Comparison of ENCODE assay signal across 20 cellular contexts in genomic region chr9:18997151-18997550, GRCh38. TPM values are rescaled to one million over a fixed set of nuclear protein-coding genes. Genes with fewer than 3 reads are reported as not detected.
DNase-seq lines count a peak whose midpoint lies in the region; TF ChIP-seq lines count a peak whose summit lies in the region.
"Had no signal": no experiment of that assay in that cellular context is flagged by ENCODE, and none has a peak within 500 bp of the region (broad histone marks: within the 10 kb centered on the region; RNA-seq: fewer than 3 reads in every experiment).

No MANE protein-coding gene starts in this region.

- no peak for TF ChIP-seq POLR2A in spleen (IDR thresholded peaks at IDR 0.05)

- H4K20me1 ChIP-seq in Karpas-422 (ENCODE audit: insufficient read depth, low read depth, low read length) (no peaks in the 10 kb centered on the region), neural progenitor cell (ENCODE audit: low read depth) (no peaks in the 10 kb centered on the region)

- H3K9me3 Mint-ChIP-seq in neural progenitor cell = peaks cover 29% of the 10 kb centered on the region
- peaks cover 3% of the 10 kb centered on the region for H3K9me3 Mint-ChIP-seq in activated naive CD4-positive, alpha-beta T cell treated with anti-CD3 and anti-CD28 coated beads for 36 hours

- CTCF ChIA-PET in activated naive CD4-positive, alpha-beta T cell treated with anti-CD3 and anti-CD28 coated beads for 36 hours (lab: Charles Lee) = no interaction called here

- H3K9ac ChIP-seq in Karpas-422 (ENCODE audit: low read length) = no peak overlapping the region
- H3K9ac ChIP-seq in neural progenitor cell = no peak overlapping the region

- no peaks in the 10 kb centered on the region for H3K27me3 ChIP-seq in Karpas-422 (ENCODE audit: low read length)
- H3K27me3 ChIP-seq in neural progenitor cell = no peaks in the 10 kb centered on the region
- peaks cover 0 to 4% (median 0%) of the 10 kb centered on the region in 7 donors for H3K27me3 ChIP-seq in spleen (replicated peaks in 1 of 7)
- H3K27me3 ChIP-seq: BE2C had no signal

- peaks cover 10% of the 10 kb centered on the region for H3K36me3 Mint-ChIP-seq in neural progenitor cell
- no peaks in the 10 kb centered on the region for H3K36me3 Mint-ChIP-seq in activated naive CD4-positive, alpha-beta T cell treated with anti-CD3 and anti-CD28 coated beads for 36 hours (ENCODE audit: low read depth)
- H3K36me3 Mint-ChIP-seq: CD4-positive, CD25-positive, alpha-beta regulatory T cell had no signal

- in situ Hi-C loops in G401 (cut with HindIII; ENCODE audit: low sequenced_read_pairs) = no loop called here

- H3K4me1 ChIP-seq in Karpas-422 (ENCODE audit: low read length) (no peaks in the 10 kb centered on the region), neural progenitor cell (peaks cover 12% of the 10 kb centered on the region), spleen (no peaks in the 10 kb centered on the region)
- H3K4me1 ChIP-seq: BE2C had no signal

- no peaks in the 10 kb centered on the region for H3F3A ChIP-seq in neural progenitor cell (ENCODE audit: low read depth)

- H3K36me3 ChIP-seq in Karpas-422 (ENCODE audit: insufficient read depth, low read length) (no peaks in the 10 kb centered on the region), neural progenitor cell (no peaks in the 10 kb centered on the region), spleen (no peaks in the 10 kb centered on the region)
- H3K36me3 ChIP-seq: BE2C had no signal

- H3K4me1 Mint-ChIP-seq in neural progenitor cell = peaks cover 11% of the 10 kb centered on the region
- no peaks in the 10 kb centered on the region for H3K4me1 Mint-ChIP-seq in activated naive CD4-positive, alpha-beta T cell treated with anti-CD3 and anti-CD28 coated beads for 36 hours (ENCODE audit: low read depth)
- H3K4me1 Mint-ChIP-seq: CD4-positive, CD25-positive, alpha-beta regulatory T cell; CD8-positive, alpha-beta memory T cell; H9 had no signal

- H3K4me3 Mint-ChIP-seq in neural progenitor cell = no peak overlapping the region
- H3K4me3 Mint-ChIP-seq in activated naive CD4-positive, alpha-beta T cell treated with anti-CD3 and anti-CD28 coated beads for 36 hours = no peak overlapping the region
- H3K4me3 Mint-ChIP-seq: CD4-positive, CD25-positive, alpha-beta regulatory T cell; CD8-positive, alpha-beta memory T cell; H9 had no signal

- H3K27ac ChIP-seq in Karpas-422 (ENCODE audit: low read length) (no peak overlapping the region), neural progenitor cell (no peak overlapping the region), spleen (no peak overlapping the region)

- H3K4me3 ChIP-seq in Karpas-422 (ENCODE audit: low read length) (no peak overlapping the region), epithelial cell of esophagus (ENCODE audit: low read length) (no peak overlapping the region), neural progenitor cell (no peak overlapping the region), spleen (no peak overlapping the region)
- H3K4me3 ChIP-seq: K562 had no signal

- no peaks in the 10 kb centered on the region for H3K9me2 ChIP-seq in Karpas-422 (replicated peaks; ENCODE audit: insufficient read depth, low read length)

- H3K9me3 ChIP-seq in Karpas-422 (ENCODE audit: low read length) (no peaks in the 10 kb centered on the region), neural progenitor cell (ENCODE audit: low read depth) (no peaks in the 10 kb centered on the region), spleen (peaks cover 0 to 19% (median 3%) of the 10 kb centered on the region in 8 donors)
- H3K9me3 ChIP-seq: BE2C had no signal

- H3K79me2 ChIP-seq in Karpas-422 (ENCODE audit: low read length) = no peaks in the 10 kb centered on the region
- no peaks in the 10 kb centered on the region for H3K79me2 ChIP-seq in neural progenitor cell (ENCODE audit: low read depth)

- TF ChIP-seq CTCF in epithelial cell of esophagus (IDR thresholded peaks at IDR 0.05; ENCODE audit: insufficient read depth, low read depth, low read length, missing control alignments) = no peak
- no peak for TF ChIP-seq CTCF in neural progenitor cell (IDR thresholded peaks at IDR 0.05)
- TF ChIP-seq CTCF in spleen (IDR thresholded peaks at IDR 0.05 in 8 of 11, conservative IDR thresholded peaks at IDR 0.05 in 3 of 11) = no peak

- no peak overlapping the region for H2AFZ ChIP-seq in Karpas-422 (ENCODE audit: low read length)
- peak overlapping the region; percentile 26 for H2AFZ ChIP-seq in neural progenitor cell (replicated peaks)

- no peak overlapping the region for H3K27ac Mint-ChIP-seq in neural progenitor cell
- H3K27ac Mint-ChIP-seq in activated naive CD4-positive, alpha-beta T cell treated with anti-CD3 and anti-CD28 coated beads for 36 hours = no peak overlapping the region
- H3K27ac Mint-ChIP-seq: CD4-positive, CD25-positive, alpha-beta regulatory T cell; CD8-positive, alpha-beta memory T cell; H9 had no signal

- 57 to 95% (median 70%) methylated on average over 2 of the region's 2 CpGs for WGBS in spleen, 5 donors

- intact Hi-C loops in activated naive CD4-positive, alpha-beta T cell treated with anti-CD3 and anti-CD28 coated beads for 36 hours (cut with micrococcal nuclease) = no loop called here
- intact Hi-C loops in spleen (cut with DNase I; ENCODE audit: low total_unique reads) = no loop called here

- no peaks in the 10 kb centered on the region for H3K27me3 Mint-ChIP-seq in neural progenitor cell (ENCODE audit: insufficient read depth, low read depth)
- peaks cover 4% of the 10 kb centered on the region for H3K27me3 Mint-ChIP-seq in activated naive CD4-positive, alpha-beta T cell treated with anti-CD3 and anti-CD28 coated beads for 36 hours (ENCODE audit: low read depth)
- H3K27me3 Mint-ChIP-seq: CD4-positive, CD25-positive, alpha-beta regulatory T cell had no signal

- no peak overlapping the region for H3K4me2 ChIP-seq in Karpas-422 (ENCODE audit: low read depth, low read length, poor library complexity, severe bottlenecking)
- no peak overlapping the region for H3K4me2 ChIP-seq in neural progenitor cell

- DNase-seq in Karpas-422 (peak; percentile 4), epithelial cell of esophagus (ENCODE audit: low read depth) (peak; percentile 29), glomerular visceral epithelial cell (ENCODE audit: extremely low spot score) (peak; percentile 67), neural progenitor cell (ENCODE audit: low spot score) (no peak), G401 (ENCODE audit: low spot score) (no peak), spleen (no peak)
- no peak for DNase-seq in activated naive CD4-positive, alpha-beta T cell treated with anti-CD3 and anti-CD28 coated beads for 36 hours
- DNase-seq: BE2C; C1 segment of cervical spinal cord; CD4-positive, CD25-positive, alpha-beta regulatory T cell; CD8-positive, alpha-beta memory T cell; COR-L47; DMS 273 treated with DMSO at 0.1 percent for 48 hours; DMS79; GF-D8; H9; IMR-90 had no signal

RNA-seq across cellular contexts. Expression of gene SAXO1, which starts 35.9 kb away (rescaled TPM):
- total RNA-seq in Karpas-422 (2014; rRNA removed; shearing (Covaris generic); ENCODE audit: low replicate concordance) = not detected in 2 replicates
- total RNA-seq in neural progenitor cell (ENCODE audit: low replicate concordance) (0.09 and 0.15 TPM in 2 replicates), spleen (under 1 TPM in 4 of 7 donors, not detected in 3; 0.07 to 0.89 (median 0.45) TPM)
- total RNA-seq in G401 (2014; rRNA removed; shearing (Covaris generic)) = not detected in 2 replicates
- total RNA-seq in activated naive CD4-positive, alpha-beta T cell treated with anti-CD3 and anti-CD28 coated beads for 36 hours = not detected
- polyA plus RNA-seq in spleen = under 1 TPM in 2 of 3 donors, not detected in 1; 0.02 TPM
- total RNA-seq: A172; CD8-positive, alpha-beta memory T cell; Daoy; IMR-90; K562 had no signal
- polyA plus RNA-seq: CD8-positive, alpha-beta memory T cell; IMR-90 had no signal

RNA-seq across cellular contexts. Expression of gene RRAGA, which starts 52.1 kb away (rescaled TPM):
- 23.8 and 32.0 TPM in 2 replicates for total RNA-seq in Karpas-422 (2014; rRNA removed; shearing (Covaris generic); ENCODE audit: low replicate concordance)
- total RNA-seq in neural progenitor cell (ENCODE audit: low replicate concordance) = 35.9 and 45.1 TPM in 2 replicates
- total RNA-seq in G401 (2014; rRNA removed; shearing (Covaris generic)) = 33.0 and 44.3 TPM in 2 replicates
- 10 to 100 TPM; 21.6 to 22.3 TPM for total RNA-seq in activated naive CD4-positive, alpha-beta T cell treated with anti-CD3 and anti-CD28 coated beads for 36 hours
- 10 to 100 TPM; 48.1 to 71.3 (median 52.2) TPM for total RNA-seq in spleen
- 10 to 100 TPM; 47.8 to 67.0 (median 56.2) TPM for polyA plus RNA-seq in spleen

Comparison
In these comparisons a context has a peak if more than half of its experiments do, and no peak if none do; other contexts are left out.
1. DNase-seq: peak in Karpas-422 (single experiment), epithelial cell of esophagus (single experiment) and glomerular visceral epithelial cell (single experiment); none in neural progenitor cell (single experiment), G401 (single experiment), activated naive CD4-positive, alpha-beta T cell treated with anti-CD3 and anti-CD28 coated beads for 36 hours (single experiment) and spleen (single experiment).